ENCODE assay signal across 8 cellular contexts in genomic region chr12:107081778-107082177, GRCh38.
"Had no signal": no experiment of that assay in that cellular context is flagged by ENCODE, and none has a peak within 500 bp of the region (broad histone marks: within the 10 kb centered on the region; RNA-seq: fewer than 3 reads in every experiment).

No MANE protein-coding gene starts in this region.

- H3K4me3 ChIP-seq: GM12878 had no signal

- ATAC-seq: GM12878 had no signal

- DNase-seq: GDM1, GF-D8 had no signal

- FAIRE-seq: G401.6, GM12878, GM12891, GM12892, GM18507, GM19239 had no signal
